20 cellular contexts compared by ENCODE assay signal in the genomic region with DNA sequence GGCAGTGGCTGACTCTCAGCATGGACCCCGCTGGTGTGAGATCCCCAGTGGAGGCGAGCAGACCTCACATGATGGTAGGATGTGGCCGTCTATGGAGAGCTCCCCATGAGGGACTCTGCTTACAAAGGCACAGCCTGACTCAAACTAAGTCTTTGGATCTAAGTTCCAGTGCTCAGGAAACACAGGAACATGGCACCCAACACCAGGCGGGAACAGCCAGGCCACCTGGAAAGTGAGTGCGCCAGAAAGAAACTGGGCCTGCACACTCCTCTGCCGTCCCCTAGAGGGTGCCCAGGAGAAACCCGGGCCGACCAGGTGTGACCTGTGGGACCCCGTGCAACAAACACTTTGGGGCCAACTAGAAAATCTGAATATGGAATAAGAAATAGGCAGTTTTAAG. TPM values are rescaled to one million over a fixed set of nuclear protein-coding genes. Genes with fewer than 3 reads are reported as not detected.
DNase-seq lines count a peak whose midpoint lies in the region; ATAC-seq, FAIRE-seq and TF ChIP-seq lines count a peak whose summit lies in the region.
"Had no signal": no experiment of that assay in that cellular context is flagged by ENCODE, and none has a peak within 500 bp of the region (broad histone marks: within the 10 kb centered on the region; RNA-seq: fewer than 3 reads in every experiment).

No MANE protein-coding gene starts in this region.

- TF ChIP-seq EP300 in A549 (IDR thresholded peaks at IDR 0.05) = no peak

- peak; percentile 63 to 81; a peak in 4 of 6 replicates for ATAC-seq in A549
- peak; percentile 98 for ATAC-seq in GM23338
- peak; percentile 47 for ATAC-seq in activated CD8-positive, alpha-beta T cell treated with anti-CD3 and anti-CD28 coated beads, Interleukin-2, amount 10 ng/mL, durations not matched to agents 7 days and 5 days
- no peak for ATAC-seq in GM18520 (IDR thresholded peaks at IDR 0.05; ENCODE audit: unreplicated experiment)
- no peak for ATAC-seq in stimulated activated memory B cell treated with anti-CD40 and anti-IgM and Interleukin-4, amounts not matched to agents 10 μg/mL and 1 μg/mL and 100 μg/mL, for 72 hours
- no peak for ATAC-seq in activated CD4-positive, alpha-beta T cell treated with anti-CD3 and anti-CD28 coated beads for 36 hours
- ATAC-seq: CD8-positive, alpha-beta T cell; naive thymus-derived CD4-positive, alpha-beta T cell had no signal

- H3K27ac ChIP-seq in A549 (no peak overlapping the region), GM23338 (ENCODE audit: low read depth) (no peak overlapping the region)
- H3K27ac ChIP-seq: ascending aorta had no signal

- H4K20me1 ChIP-seq in GM23338 (replicated peaks; ENCODE audit: insufficient read depth) = no peaks in the 10 kb centered on the region; the same call in 1 of the 2 replicates

- 91% methylated on average over 9 of the region's 9 CpGs for WGBS in A549 (ENCODE audit: missing lambda C conversion rate)

- H3K9me3 ChIP-seq in A549 = no peaks in the 10 kb centered on the region
- H3K9me3 ChIP-seq: ascending aorta had no signal

- H3F3A ChIP-seq in GM23338 (replicated peaks; ENCODE audit: low read depth) = no peaks in the 10 kb centered on the region

- no peaks in the 10 kb centered on the region for H3K27me3 ChIP-seq in GM23338 (ENCODE audit: insufficient read depth)
- H3K27me3 ChIP-seq: ascending aorta had no signal

- TF ChIP-seq RAD21 in A549 (conservative IDR thresholded peaks at IDR 0.05 in 1 of 2, IDR thresholded peaks at IDR 0.05 in 1 of 2) = 0 out of 5 replicates have a peak, but pooled peaks of 1 of the 2 experiments have one; percentile 13

- H3K79me2 ChIP-seq in GM23338 (replicated peaks; ENCODE audit: insufficient read depth) = no peaks in the 10 kb centered on the region

- H3K27me3 Mint-ChIP-seq in GM23338 (ENCODE audit: insufficient read depth, low read depth, poor library complexity) = peaks cover 2% of the 10 kb centered on the region
- no peaks in the 10 kb centered on the region for H3K27me3 Mint-ChIP-seq in activated CD8-positive, alpha-beta T cell treated with anti-CD3 and anti-CD28 coated beads, Interleukin-2, amount 10 ng/mL, durations not matched to agents 7 days and 5 days (ENCODE audit: low read depth)
- no peaks in the 10 kb centered on the region for H3K27me3 Mint-ChIP-seq in stimulated activated memory B cell treated with anti-CD40 and anti-IgM and Interleukin-4, amounts not matched to agents 10 μg/mL and 1 μg/mL and 100 μg/mL, for 72 hours
- no peaks in the 10 kb centered on the region for H3K27me3 Mint-ChIP-seq in activated CD4-positive, alpha-beta T cell treated with anti-CD3 and anti-CD28 coated beads for 36 hours
- H3K27me3 Mint-ChIP-seq: activated CD4-positive, alpha-beta T cell treated with anti-CD3 and anti-CD28 coated beads, Interleukin-2, amount 10 ng/mL, durations not matched to agents 7 days and 5 days; dendritic cell treated with granulocyte-macrophage colony-stimulating factor and Interleukin-4, amounts not matched to agents 40 ng/mL and 50 ng/mL, for 4 days; naive thymus-derived CD4-positive, alpha-beta T cell had no signal

- H3K27ac Mint-ChIP-seq in GM23338 = no peak overlapping the region
- no peak overlapping the region for H3K27ac Mint-ChIP-seq in activated CD8-positive, alpha-beta T cell treated with anti-CD3 and anti-CD28 coated beads, Interleukin-2, amount 10 ng/mL, durations not matched to agents 7 days and 5 days
- H3K27ac Mint-ChIP-seq in stimulated activated memory B cell treated with anti-CD40 and anti-IgM and Interleukin-4, amounts not matched to agents 10 μg/mL and 1 μg/mL and 100 μg/mL, for 72 hours = no peak overlapping the region
- no peak overlapping the region for H3K27ac Mint-ChIP-seq in activated CD4-positive, alpha-beta T cell treated with anti-CD3 and anti-CD28 coated beads for 36 hours
- H3K27ac Mint-ChIP-seq: activated CD4-positive, alpha-beta T cell treated with anti-CD3 and anti-CD28 coated beads, Interleukin-2, amount 10 ng/mL, durations not matched to agents 7 days and 5 days; CD8-positive, alpha-beta T cell; dendritic cell treated with granulocyte-macrophage colony-stimulating factor and Interleukin-4, amounts not matched to agents 40 ng/mL and 50 ng/mL, for 4 days; naive thymus-derived CD4-positive, alpha-beta T cell had no signal

- H3K9me2 ChIP-seq in GM23338 (ENCODE audit: insufficient read depth) = no peaks in the 10 kb centered on the region

- no peak overlapping the region for H3K4me3 Mint-ChIP-seq in GM23338
- H3K4me3 Mint-ChIP-seq in activated CD8-positive, alpha-beta T cell treated with anti-CD3 and anti-CD28 coated beads, Interleukin-2, amount 10 ng/mL, durations not matched to agents 7 days and 5 days = no peak overlapping the region
- H3K4me3 Mint-ChIP-seq in stimulated activated memory B cell treated with anti-CD40 and anti-IgM and Interleukin-4, amounts not matched to agents 10 μg/mL and 1 μg/mL and 100 μg/mL, for 72 hours = no peak overlapping the region
- no peak overlapping the region for H3K4me3 Mint-ChIP-seq in activated CD4-positive, alpha-beta T cell treated with anti-CD3 and anti-CD28 coated beads for 36 hours
- H3K4me3 Mint-ChIP-seq: activated CD4-positive, alpha-beta T cell treated with anti-CD3 and anti-CD28 coated beads, Interleukin-2, amount 10 ng/mL, durations not matched to agents 7 days and 5 days; CD8-positive, alpha-beta T cell; dendritic cell treated with granulocyte-macrophage colony-stimulating factor and Interleukin-4, amounts not matched to agents 40 ng/mL and 50 ng/mL, for 4 days; naive thymus-derived CD4-positive, alpha-beta T cell had no signal

- TF ChIP-seq CTCF in A549 (IDR thresholded peaks at IDR 0.05) (no peak), GM23338 (conservative IDR thresholded peaks at IDR 0.05; ENCODE audit: low read depth in 2 of 2) (peak; percentile 55 to 60), fibroblast of pulmonary artery (IDR thresholded peaks at IDR 0.05; ENCODE audit: low read length, missing control alignments) (peak; percentile 16)

- peaks cover 10% of the 10 kb centered on the region for H3K36me3 ChIP-seq in GM23338 (ENCODE audit: insufficient read depth)

- DNase-seq in A549 (ENCODE audit: low read depth in 1 of 2, low spot score in 1 of 2) = no peak
- DNase-seq in GM23338 (ENCODE audit: low spot score) = peak; percentile 66
- DNase-seq in activated CD8-positive, alpha-beta T cell treated with anti-CD3 and anti-CD28 coated beads, Interleukin-2, amount 10 ng/mL, durations not matched to agents 7 days and 5 days = no peak
- DNase-seq in fibroblast of pulmonary artery (ENCODE audit: low read depth) = no peak
- no peak for DNase-seq in midbrain (lab: John Stamatoyannopoulos, UW)
- no peak for DNase-seq in activated CD4-positive, alpha-beta T cell treated with anti-CD3 and anti-CD28 coated beads for 36 hours
- DNase-seq: activated CD4-positive, alpha-beta T cell treated with anti-CD3 and anti-CD28 coated beads, Interleukin-2, amount 10 ng/mL, durations not matched to agents 7 days and 5 days; activated naive CD4-positive, alpha-beta T cell treated with anti-CD3 and anti-CD28 coated beads, Interleukin-2, amount 50 U/mL, for 16 hours; activated T-cell treated with anti-CD3 and anti-CD28 coated beads, Interleukin-2, amount 50 U/mL, for 1 hour; CD8-positive, alpha-beta T cell; naive thymus-derived CD4-positive, alpha-beta T cell; NCI-H2227 treated with DMSO at 0.1 percent for 48 hours; stimulated activated CD4-positive, alpha-beta T cell treated with anti-CD3 and anti-CD28 coated beads, Interleukin-4, amount 100 ng/mL, for 1 hour had no signal

- CTCF ChIA-PET in A549 (lab: Yijun Ruan, JAX) = interaction anchor here (1.3 to 3.7 kb wide), 4 partner anchors 9 to 41 kb away, joined by 3 to 16 read pairs (median 4); no protein-coding TSS in a partner anchor
- CTCF ChIA-PET in activated CD8-positive, alpha-beta T cell treated with anti-CD3 and anti-CD28 coated beads, Interleukin-2, amount 10 ng/mL, durations not matched to agents 7 days and 5 days (lab: Charles Lee) = interaction anchor here (3.8 kb wide), 1 partner anchor 9 kb away, joined by 13 read pairs; no protein-coding TSS in a partner anchor
- CTCF ChIA-PET in activated CD4-positive, alpha-beta T cell treated with anti-CD3 and anti-CD28 coated beads for 36 hours (lab: Charles Lee) = interaction anchor here (0.8 to 1.6 kb wide), 4 partner anchors 9 to 93 kb away, joined by 3 to 4 read pairs (median 4); no protein-coding TSS in a partner anchor

- no peak for FAIRE-seq in A549 (lab: Jason Lieb, UNC)
- FAIRE-seq: RCC 7860, TTC549, urothelium cell line had no signal

- no peak overlapping the region for H3K4me3 ChIP-seq in A549
- no peak overlapping the region for H3K4me3 ChIP-seq in GM23338
- H3K4me3 ChIP-seq in fibroblast of pulmonary artery (replicated peaks; ENCODE audit: low read depth, low read length) = no peak overlapping the region
- H3K4me3 ChIP-seq: ascending aorta had no signal

- H2AFZ ChIP-seq in GM23338 = no peak overlapping the region

- H3K4me2 ChIP-seq in A549 (no peak overlapping the region), GM23338 (no peak overlapping the region)

- TF ChIP-seq POLR2A in A549 (IDR thresholded peaks at IDR 0.05; ENCODE audit: low read length) = no peak

- no peaks in the 10 kb centered on the region for H3K9me3 Mint-ChIP-seq in GM23338
- no peaks in the 10 kb centered on the region for H3K9me3 Mint-ChIP-seq in activated CD8-positive, alpha-beta T cell treated with anti-CD3 and anti-CD28 coated beads, Interleukin-2, amount 10 ng/mL, durations not matched to agents 7 days and 5 days (ENCODE audit: insufficient read depth)
- no peaks in the 10 kb centered on the region for H3K9me3 Mint-ChIP-seq in stimulated activated memory B cell treated with anti-CD40 and anti-IgM and Interleukin-4, amounts not matched to agents 10 μg/mL and 1 μg/mL and 100 μg/mL, for 72 hours
- H3K9me3 Mint-ChIP-seq in activated CD4-positive, alpha-beta T cell treated with anti-CD3 and anti-CD28 coated beads for 36 hours (ENCODE audit: low read depth) = no peaks in the 10 kb centered on the region
- H3K9me3 Mint-ChIP-seq: activated CD4-positive, alpha-beta T cell treated with anti-CD3 and anti-CD28 coated beads, Interleukin-2, amount 10 ng/mL, durations not matched to agents 7 days and 5 days; CD8-positive, alpha-beta T cell; dendritic cell treated with granulocyte-macrophage colony-stimulating factor and Interleukin-4, amounts not matched to agents 40 ng/mL and 50 ng/mL, for 4 days; naive thymus-derived CD4-positive, alpha-beta T cell had no signal

- POLR2A ChIA-PET in A549 (lab: Yijun Ruan, JAX) = no interaction called here
- POLR2A ChIA-PET in activated CD8-positive, alpha-beta T cell treated with anti-CD3 and anti-CD28 coated beads, Interleukin-2, amount 10 ng/mL, durations not matched to agents 7 days and 5 days (lab: Charles Lee) = no interaction called here
- POLR2A ChIA-PET in activated CD4-positive, alpha-beta T cell treated with anti-CD3 and anti-CD28 coated beads for 36 hours (lab: Charles Lee) = no interaction called here

- intact Hi-C loops in activated CD4-positive, alpha-beta T cell treated with anti-CD3 and anti-CD28 coated beads for 36 hours (cut with DNase I, micrococcal nuclease) = no loop called here

- H3K36me3 Mint-ChIP-seq in GM23338 (ENCODE audit: low read depth) = peaks cover 48% of the 10 kb centered on the region
- H3K36me3 Mint-ChIP-seq in activated CD8-positive, alpha-beta T cell treated with anti-CD3 and anti-CD28 coated beads, Interleukin-2, amount 10 ng/mL, durations not matched to agents 7 days and 5 days (ENCODE audit: low read depth) = peaks cover 58% of the 10 kb centered on the region
- peaks cover 82% of the 10 kb centered on the region for H3K36me3 Mint-ChIP-seq in stimulated activated memory B cell treated with anti-CD40 and anti-IgM and Interleukin-4, amounts not matched to agents 10 μg/mL and 1 μg/mL and 100 μg/mL, for 72 hours
- peaks cover 60% of the 10 kb centered on the region for H3K36me3 Mint-ChIP-seq in activated CD4-positive, alpha-beta T cell treated with anti-CD3 and anti-CD28 coated beads for 36 hours (ENCODE audit: low read depth)

- H3K4me1 ChIP-seq in A549 (peaks cover 8% of the 10 kb centered on the region; the same call in 2 of the 3 replicates), GM23338 (ENCODE audit: insufficient read depth) (no peaks in the 10 kb centered on the region)
- H3K4me1 ChIP-seq: ascending aorta had no signal

- no peaks in the 10 kb centered on the region for H3K4me1 Mint-ChIP-seq in GM23338
- H3K4me1 Mint-ChIP-seq in activated CD8-positive, alpha-beta T cell treated with anti-CD3 and anti-CD28 coated beads, Interleukin-2, amount 10 ng/mL, durations not matched to agents 7 days and 5 days (ENCODE audit: low read depth) = no peaks in the 10 kb centered on the region
- H3K4me1 Mint-ChIP-seq in stimulated activated memory B cell treated with anti-CD40 and anti-IgM and Interleukin-4, amounts not matched to agents 10 μg/mL and 1 μg/mL and 100 μg/mL, for 72 hours = no peaks in the 10 kb centered on the region
- no peaks in the 10 kb centered on the region for H3K4me1 Mint-ChIP-seq in activated CD4-positive, alpha-beta T cell treated with anti-CD3 and anti-CD28 coated beads for 36 hours
- H3K4me1 Mint-ChIP-seq: activated CD4-positive, alpha-beta T cell treated with anti-CD3 and anti-CD28 coated beads, Interleukin-2, amount 10 ng/mL, durations not matched to agents 7 days and 5 days had no signal

RNA-seq across cellular contexts. Expression of a gene that starts 10.0 kb away (rescaled TPM):
- polyA plus RNA-seq in A549 (2011; rRNA removed) = 45.9 and 62.3 TPM in 2 replicates
- 59.8 and 62.4 TPM in 2 replicates for polyA plus RNA-seq in A549 (2012; cell fraction: cytosol; rRNA removed)
- polyA plus RNA-seq in A549 (2012; cell fraction: nucleus; rRNA removed) = 123 and 130 TPM in 2 replicates
- polyA plus RNA-seq in A549 (2017; fragmentation: RNase III; extraction: RNeasy Plus Mini Kit Qiagen cat#74134 plus additional on column Dnase treatment) = 64.0 to 72.0 TPM (median 64.5 TPM) in 3 replicates
- polyA minus RNA-seq in A549 (2011; rRNA and poly(A)+ RNA removed) = 62.6 and 68.0 TPM in 2 replicates
- 33.0 and 51.1 TPM in 2 replicates for total RNA-seq in GM23338 (2014; rRNA removed; shearing (Covaris generic))
- polyA plus RNA-seq in GM23338 (2016; fragmentation: Nextera tagmentation; extraction: Ambion mirVana) = 25.1 and 29.0 TPM in 2 replicates
- 10 to 100 TPM; 47.5 TPM for total RNA-seq in activated CD8-positive, alpha-beta T cell treated with anti-CD3 and anti-CD28 coated beads, Interleukin-2, amount 10 ng/mL, durations not matched to agents 7 days and 5 days
- 10 to 100 TPM; 84.8 to 97.9 TPM for total RNA-seq in activated CD4-positive, alpha-beta T cell treated with anti-CD3 and anti-CD28 coated beads for 36 hours

Comparison
In these comparisons a context has a peak if more than half of its experiments do, and no peak if none do; other contexts are left out.
1. ATAC-seq: peak in A549 (2 of 2), GM23338 (single experiment) and activated CD8-positive, alpha-beta T cell treated with anti-CD3 and anti-CD28 coated beads, Interleukin-2, amount 10 ng/mL, durations not matched to agents 7 days and 5 days (single experiment); none in GM18520 (single experiment), stimulated activated memory B cell treated with anti-CD40 and anti-IgM and Interleukin-4, amounts not matched to agents 10 μg/mL and 1 μg/mL and 100 μg/mL, for 72 hours (single experiment) and activated CD4-positive, alpha-beta T cell treated with anti-CD3 and anti-CD28 coated beads for 36 hours (single experiment).